26 cellular contexts compared by ENCODE assay signal in genomic region chr10:80405035-80405434, GRCh38. TPM values are rescaled to one million over a fixed set of nuclear protein-coding genes. Genes with fewer than 3 reads are reported as not detected.
"Had no signal": no experiment of that assay in that cellular context is flagged by ENCODE, and none has a peak within 500 bp of the region (broad histone marks: within the 10 kb centered on the region; RNA-seq: fewer than 3 reads in every experiment).

No MANE protein-coding gene starts in this region.

- H3K27me3 ChIP-seq: esophagus squamous epithelium, ovary, testis, uterus had no signal

- DNase-seq: activated CD4-positive, alpha-beta T cell treated with anti-CD3 and anti-CD28 coated beads, Interleukin-2, amount 10 ng/mL, durations not matched to agents 7 days and 5 days; activated CD4-positive, CD25-positive, alpha-beta regulatory T cell treated with anti-CD3 and anti-CD28 coated beads, Interleukin-2, amount 50 U/mL, for 72 hours; activated CD8-positive, alpha-beta T cell treated with anti-CD3 and anti-CD28 coated beads, Interleukin-2, amount 10 ng/mL, durations not matched to agents 7 days and 5 days; activated gamma-delta T cell; aorta; endodermal cell; esophagus squamous epithelium; heart right ventricle; kidney; left lung; natural killer cell; ovary; stimulated activated CD4-positive, alpha-beta T cell treated with anti-CD3 and anti-CD28 coated beads, Interleukin-1b, Interleukin-23, amount 100 ng/mL, for 48 hours; stomach; T-cell; testis; trophoblast cell; uterus had no signal

- H3K9me3 ChIP-seq: esophagus squamous epithelium, gastroesophageal sphincter, heart right ventricle, left lung, neutrophil, ovary, stomach, testis, uterus had no signal

- H3K27ac ChIP-seq: coronary artery, esophagus squamous epithelium, gastroesophageal sphincter, left lung, neutrophil, stomach, uterus had no signal

- ATAC-seq: activated CD8-positive, alpha-beta T cell treated with anti-CD3 and anti-CD28 coated beads, Interleukin-2, amount 10 ng/mL, durations not matched to agents 7 days and 5 days; gastroesophageal sphincter; left lung; natural killer cell; stimulated activated effector memory CD8-positive, alpha-beta T cell treated with anti-CD3 and anti-CD28 coated beads, Interleukin-12 subunit alpha, Interleukin-12 subunit beta, amount 100 ng/mL, for 72 hours; T-cell had no signal

- H3K36me3 ChIP-seq: esophagus squamous epithelium, gastroesophageal sphincter, heart right ventricle, left lung, neutrophil, ovary, stomach, uterus had no signal

- H3K4me3 ChIP-seq: coronary artery, esophagus squamous epithelium, gastroesophageal sphincter, heart right ventricle, left lung, ovary, skin epidermis, stomach, testis, uterus had no signal

RNA-seq across cellular contexts. Expression of gene DYDC2, which starts 48.5 kb away (rescaled TPM):
- total RNA-seq: activated CD4-positive, alpha-beta T cell treated with anti-CD3 and anti-CD28 coated beads, Interleukin-2, amount 10 ng/mL, durations not matched to agents 7 days and 5 days; activated CD8-positive, alpha-beta T cell treated with anti-CD3 and anti-CD28 coated beads, Interleukin-2, amount 10 ng/mL, durations not matched to agents 7 days and 5 days; activated T-helper 1 cell treated with anti-CD3 and anti-CD28 coated beads, Interleukin-12 subunit alpha, Interleukin-12 subunit beta, Interleukin-2, Interleukin-4 antibody, amounts not matched to agents 30 ng/mL and 10 ng/mL and 1 ng/mL, durations not matched to agents 14 hours and 24 hours and 36 hours; aorta; gastroesophageal sphincter; heart right ventricle; lung microvascular endothelial cell; natural killer cell; stomach; T-cell had no signal

RNA-seq across cellular contexts. Expression of gene DYDC1, which starts 48.5 kb away (rescaled TPM):
- total RNA-seq: activated CD4-positive, alpha-beta T cell treated with anti-CD3 and anti-CD28 coated beads, Interleukin-2, amount 10 ng/mL, durations not matched to agents 7 days and 5 days; activated CD8-positive, alpha-beta T cell treated with anti-CD3 and anti-CD28 coated beads, Interleukin-2, amount 10 ng/mL, durations not matched to agents 7 days and 5 days; activated T-helper 1 cell treated with anti-CD3 and anti-CD28 coated beads, Interleukin-12 subunit alpha, Interleukin-12 subunit beta, Interleukin-2, Interleukin-4 antibody, amounts not matched to agents 30 ng/mL and 10 ng/mL and 1 ng/mL, durations not matched to agents 14 hours and 24 hours and 36 hours; aorta; esophagus squamous epithelium; gastroesophageal sphincter; heart right ventricle; kidney; lung microvascular endothelial cell; mesothelial cell of epicardium; natural killer cell; stomach; T-cell; uterus had no signal
